In genomic region chr7:7613210-7613609, GRCh38 we compare ENCODE assay signal across 22 cellular contexts. TPM values are rescaled to one million over a fixed set of nuclear protein-coding genes. Genes with fewer than 3 reads are reported as not detected.
A peak's percentile ranks its signal among the peaks of the same experiment; 100 is the strongest.
DNase-seq lines count a peak whose midpoint lies in the region; ATAC-seq, FAIRE-seq and TF ChIP-seq lines count a peak whose summit lies in the region.
"Had no signal": no experiment of that assay in that cellular context is flagged by ENCODE, and none has a peak within 500 bp of the region (broad histone marks: within the 10 kb centered on the region; RNA-seq: fewer than 3 reads in every experiment).

No MANE protein-coding gene starts in this region.

- H3K9me3 ChIP-seq in A549 = no peaks in the 10 kb centered on the region
- H3K9me3 ChIP-seq in SJCRH30 (replicated peaks) = no peaks in the 10 kb centered on the region
- H3K9me3 ChIP-seq: BE2C; BLaER1 treated with 17β-estradiol and CSF1 and Interleukin-3, amounts not matched to agents 10 nM and 100 nM; HAP-1 had no signal

- DNase-seq in A549 (ENCODE audit: low read depth in 1 of 2, low spot score in 1 of 2) (no peak), RCC 7860 (ENCODE audit: low spot score) (no peak), SJCRH30 (no peak), occipital lobe (lab: John Stamatoyannopoulos, UW) (no peak), NCI-H1417 treated with DMSO at 0.1 percent for 48 hours (lab: John Stamatoyannopoulos, UW) (no peak)
- DNase-seq: ACHN; AML-193; BE2C; CD4-positive, alpha-beta T cell; CD8-positive, alpha-beta memory T cell; DMS 273 treated with DMSO at 0.1 percent for 48 hours; DMS53; DMS79 treated with DMSO at 0.1 percent for 48 hours; GF-D8; HFFc6 had no signal

- ATAC-seq in A549 = no peak
- ATAC-seq: GM23338 had no signal

- no peak for TF ChIP-seq RAD21 in A549 (conservative IDR thresholded peaks at IDR 0.05 in 1 of 2, IDR thresholded peaks at IDR 0.05 in 1 of 2)

- FAIRE-seq in A549 (lab: Jason Lieb, UNC) (no peak), RCC 7860 (lab: Jason Lieb, UNC) (peak; percentile 21), colon (lab: Jason Lieb, UNC) (peak; percentile 18)
- FAIRE-seq: D721Med, GM12891, GM18507 had no signal

- no peak for TF ChIP-seq EP300 in A549 (IDR thresholded peaks at IDR 0.05)

- POLR2A ChIA-PET in A549 (lab: Yijun Ruan, JAX) = no interaction called here

- CTCF ChIA-PET in A549 (lab: Yijun Ruan, JAX) = no interaction called here

- H3K36me3 ChIP-seq in SJCRH30 = 0 out of 2 replicates have a peak, but pooled peaks cover 3% of the 10 kb centered on the region
- H3K36me3 ChIP-seq: BE2C, HAP-1 had no signal

- TF ChIP-seq CTCF in A549 (IDR thresholded peaks at IDR 0.05) = no peak

- H3K4me2 ChIP-seq in A549 = no peak overlapping the region
- H3K4me2 ChIP-seq: BLaER1 treated with 17β-estradiol and CSF1 and Interleukin-3, amounts not matched to agents 10 nM and 100 nM; GM23338 had no signal

- 97% methylated on average over 1 of the region's 1 CpG for WGBS in A549 (ENCODE audit: missing lambda C conversion rate)

- H3K4me3 ChIP-seq in A549 (no peak overlapping the region), SJCRH30 (no peak overlapping the region)
- H3K4me3 ChIP-seq: BLaER1 treated with 17β-estradiol and CSF1 and Interleukin-3, amounts not matched to agents 10 nM and 100 nM; GM23338; HAP-1 had no signal

- H3K27ac ChIP-seq in A549 (no peak overlapping the region), SJCRH30 (no peak overlapping the region)
- H3K27ac ChIP-seq: BLaER1 treated with 17β-estradiol and CSF1 and Interleukin-3, amounts not matched to agents 10 nM and 100 nM had no signal

- H3K4me1 ChIP-seq in A549 (no peaks in the 10 kb centered on the region), SJCRH30 (no peaks in the 10 kb centered on the region)
- H3K4me1 ChIP-seq: BLaER1 treated with 17β-estradiol and CSF1 and Interleukin-3, amounts not matched to agents 10 nM and 100 nM had no signal

- H3K27me3 ChIP-seq in SJCRH30 = no peaks in the 10 kb centered on the region
- H3K27me3 ChIP-seq: BE2C; BLaER1 treated with 17β-estradiol and CSF1 and Interleukin-3, amounts not matched to agents 10 nM and 100 nM had no signal

- no peak for TF ChIP-seq POLR2A in A549 (IDR thresholded peaks at IDR 0.05; ENCODE audit: low read length)

TF ChIP-seq in A549, 52 proteins besides CTCF, POLR2A, EP300 and RAD21:
- TF ChIP-seq HOXA7 (CRISPR knock-in tag; IDR thresholded peaks at IDR 0.05) = no peak
- peak; percentile 27 for TF ChIP-seq MAFK (IDR thresholded peaks at IDR 0.05; ENCODE audit: partially characterized antibody)

RNA-seq across cellular contexts. Expression of gene UMAD1, which starts 27.3 kb away (rescaled TPM):
- 36.2 and 46.4 TPM in 2 replicates for polyA plus RNA-seq in A549 (2011; rRNA removed)
- polyA plus RNA-seq in A549 (2012; cell fraction: cytosol; rRNA removed) = 11.0 and 12.5 TPM in 2 replicates
- 3.5 and 5.3 TPM in 2 replicates for polyA plus RNA-seq in A549 (2012; cell fraction: nucleus; rRNA removed)
- polyA plus RNA-seq in A549 (2017; fragmentation: RNase III; extraction: RNeasy Plus Mini Kit Qiagen cat#74134 plus additional on column Dnase treatment) = 18.6 to 21.4 TPM (median 20.4 TPM) in 3 replicates
- polyA minus RNA-seq in A549 (2011; rRNA and poly(A)+ RNA removed) = 11.9 and 16.9 TPM in 2 replicates
- total RNA-seq in SJCRH30 (2014; rRNA removed; shearing (Covaris generic)) = 13.2 and 15.6 TPM in 2 replicates
- total RNA-seq in occipital lobe = 10.9 TPM

RNA-seq across cellular contexts. Expression of gene MIOS, which starts 46.5 kb away (rescaled TPM):
- polyA plus RNA-seq in A549 (2011; rRNA removed) (45.4 and 49.1 TPM in 2 replicates), A549 (2017; fragmentation: RNase III; extraction: RNeasy Plus Mini Kit Qiagen cat#74134 plus additional on column Dnase treatment) (19.1 to 21.3 TPM (median 20.3 TPM) in 3 replicates)
- 10.1 and 11.8 TPM in 2 replicates for polyA plus RNA-seq in A549 (2012; cell fraction: cytosol; rRNA removed)
- 9.2 and 13.2 TPM in 2 replicates for polyA plus RNA-seq in A549 (2012; cell fraction: nucleus; rRNA removed)
- polyA minus RNA-seq in A549 (2011; rRNA and poly(A)+ RNA removed) = 21.8 and 27.4 TPM in 2 replicates
- 44.4 and 47.1 TPM in 2 replicates for total RNA-seq in SJCRH30 (2014; rRNA removed; shearing (Covaris generic))
- 86.4 TPM for total RNA-seq in occipital lobe
